ENCODE assay signal across 20 cellular contexts in the genomic region with DNA sequence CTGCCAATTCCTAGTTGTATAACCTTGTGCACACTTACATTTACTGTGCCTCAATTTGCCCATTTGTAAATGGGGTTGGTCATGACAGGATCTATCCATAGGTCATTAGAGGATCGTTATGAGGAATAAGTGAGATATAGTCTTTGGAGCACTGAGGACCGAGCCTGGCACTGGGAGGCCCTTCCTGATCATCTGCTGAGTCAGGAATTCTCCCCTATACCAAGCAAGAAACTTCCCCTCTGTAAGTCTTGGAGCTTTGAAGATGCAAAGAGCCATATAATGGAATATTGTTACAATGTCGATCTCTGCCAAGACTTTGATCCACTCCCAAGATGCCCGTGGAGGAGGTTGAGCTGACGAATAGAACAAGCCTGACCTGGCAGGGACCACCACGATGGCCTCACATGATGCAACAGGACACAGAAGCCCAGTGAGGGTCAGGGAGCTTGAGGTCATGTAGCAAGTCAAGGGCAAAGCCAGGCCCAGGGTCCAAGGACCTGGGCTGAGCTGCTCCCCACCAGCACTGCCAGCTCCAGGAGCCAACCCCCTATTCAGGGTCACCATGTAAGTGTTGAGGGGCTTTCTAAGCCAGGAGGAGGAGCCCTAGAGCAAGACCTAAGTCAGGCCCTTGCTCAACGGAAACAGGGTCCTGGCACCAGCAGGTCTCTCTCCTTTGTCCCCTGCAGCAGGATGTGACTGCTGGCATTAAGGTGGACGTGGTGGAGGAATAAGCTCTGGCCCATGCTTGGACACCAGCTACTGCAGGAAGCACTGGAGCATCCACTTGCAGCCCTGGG. TPM values are rescaled to one million over a fixed set of nuclear protein-coding genes. Genes with fewer than 3 reads are reported as not detected.
DNase-seq lines count a peak whose midpoint lies in the region; ATAC-seq and TF ChIP-seq lines count a peak whose summit lies in the region.
"Had no signal": no experiment of that assay in that cellular context is flagged by ENCODE, and none has a peak within 500 bp of the region (broad histone marks: within the 10 kb centered on the region; RNA-seq: fewer than 3 reads in every experiment).

No MANE protein-coding gene starts in this region.

- TF ChIP-seq CTCF in GM12873 (IDR thresholded peaks at IDR 0.05; ENCODE audit: insufficient read depth, low read depth, low read length, missing control alignments), result peak; percentile 10

- DNase-seq in NCI-H69 (lab: John Stamatoyannopoulos, UW) (peak; percentile 27), dermis blood vessel endothelial cell (peak; percentile 28), retina (peak; percentile 18), activated T-cell treated with anti-CD3 and anti-CD28 coated beads for 4 hours (no peak)
- DNase-seq: activated CD4-positive, CD25-positive, alpha-beta regulatory T cell treated with anti-CD3 and anti-CD28 coated beads, Interleukin-2, amount 50 U/mL, for 72 hours; activated CD8-positive, alpha-beta memory T cell treated with anti-CD3 and anti-CD28 coated beads, Interleukin-2, amount 10 ng/mL, durations not matched to agents 7 days and 5 days; activated effector memory CD4-positive, alpha-beta T cell treated with anti-CD3 and anti-CD28 coated beads, Interleukin-2, amount 50 U/mL, for 16 hours; C1 segment of cervical spinal cord; foreskin melanocyte; lower lobe of right lung; NCI-H1048; NCI-H774; psoas muscle; stimulated activated naive CD4-positive, alpha-beta T cell treated with Interleukin-2 at 50 U/mL for 16 hours; T-helper 1 cell; transverse colon had no signal

- no peak for ATAC-seq in HG02798 (IDR thresholded peaks at IDR 0.05; ENCODE audit: poor library complexity, unreplicated experiment)
- no peak for ATAC-seq in HG02852 (IDR thresholded peaks at IDR 0.05; ENCODE audit: unreplicated experiment)
- ATAC-seq: activated CD8-positive, alpha-beta memory T cell treated with anti-CD3 and anti-CD28 coated beads, Interleukin-2, amount 10 ng/mL, durations not matched to agents 7 days and 5 days; lower lobe of right lung; psoas muscle had no signal

RNA-seq across cellular contexts. Expression of a gene that starts 16.7 kb away (rescaled TPM):
- total RNA-seq in dermis blood vessel endothelial cell, result 4.4 and 5.2 TPM in 2 replicates

RNA-seq across cellular contexts. Expression of a gene that starts 32.8 kb away (rescaled TPM):
- under 0.01 TPM in 1 of 2 replicates, not detected in the other for total RNA-seq in dermis blood vessel endothelial cell
- total RNA-seq: activated CD8-positive, alpha-beta memory T cell treated with anti-CD3 and anti-CD28 coated beads, Interleukin-2, amount 10 ng/mL, durations not matched to agents 7 days and 5 days; ascending aorta had no signal
